Comparison of ENCODE assay signal across 15 cellular contexts in genomic region chr6:125769147-125769783, GRCh38. TPM values are rescaled to one million over a fixed set of nuclear protein-coding genes. Genes with fewer than 3 reads are reported as not detected.
A peak's percentile ranks its signal among the peaks of the same experiment; 100 is the strongest.
DNase-seq lines count a peak whose midpoint lies in the region; ATAC-seq, FAIRE-seq and TF ChIP-seq lines count a peak whose summit lies in the region.
"Had no signal": no experiment of that assay in that cellular context is flagged by ENCODE, and none has a peak within 500 bp of the region (broad histone marks: within the 10 kb centered on the region; RNA-seq: fewer than 3 reads in every experiment).

No MANE protein-coding gene starts in this region.

- H3K27ac Mint-ChIP-seq in activated naive CD8-positive, alpha-beta T cell treated with anti-CD3 and anti-CD28 coated beads for 36 hours, result no peak overlapping the region

- no peak overlapping the region for H3K4me3 Mint-ChIP-seq in activated naive CD8-positive, alpha-beta T cell treated with anti-CD3 and anti-CD28 coated beads for 36 hours
- H3K4me3 Mint-ChIP-seq: CD8-positive, alpha-beta memory T cell; H9 had no signal

- H2AFZ ChIP-seq in OCI-LY7 (ENCODE audit: low read length) (peak overlapping the region; percentile 20; the same call in 1 of the 2 replicates), H1 (ENCODE audit: low read length) (peak overlapping the region; percentile 18)

- no peaks in the 10 kb centered on the region for H3K36me3 ChIP-seq in OCI-LY7 (ENCODE audit: insufficient read depth, low read length)
- no peaks in the 10 kb centered on the region for H3K36me3 ChIP-seq in H1 (ENCODE audit: control insufficient read depth in 2 of 4, insufficient read depth in 4 of 4, low read length in 3 of 4)
- H3K36me3 ChIP-seq in spleen, result no peaks in the 10 kb centered on the region
- H3K36me3 ChIP-seq: SJSA1 had no signal

- peak overlapping the region; percentile 50; the same call in 1 of the 2 replicates for H2BK15ac ChIP-seq in H1 (ENCODE audit: low read length)

- peak overlapping the region; percentile 45; the same call in 1 of the 2 replicates for H2BK5ac ChIP-seq in H1 (ENCODE audit: low read depth, low read length)

- no peak overlapping the region for H4K5ac ChIP-seq in H1 (ENCODE audit: insufficient read length, low read depth, low read length)

- H3K27me3 ChIP-seq in right cardiac atrium (ENCODE audit: control insufficient read depth, insufficient read depth) (no peaks in the 10 kb centered on the region), H1 (replicated peaks in 1 of 4; ENCODE audit: control insufficient read depth in 3 of 4, extremely low read depth in 1 of 4, insufficient read depth in 3 of 4, low read length in 3 of 4) (no peaks in the 10 kb centered on the region), spleen (replicated peaks in 1 of 7) (peaks cover 0 to 20% (median 0%) of the 10 kb centered on the region in 7 donors)

- no peak overlapping the region for H3K14ac ChIP-seq in H1 (ENCODE audit: insufficient read length)

- FAIRE-seq in H1 (lab: Jason Lieb, UNC), result no peak

- H2BK120ac ChIP-seq in H1 (replicated peaks; ENCODE audit: low read depth, low read length), result no peak overlapping the region

- peaks cover 25% of the 10 kb centered on the region for H3K27me3 Mint-ChIP-seq in activated naive CD8-positive, alpha-beta T cell treated with anti-CD3 and anti-CD28 coated beads for 36 hours

- H3K36me3 Mint-ChIP-seq in activated naive CD8-positive, alpha-beta T cell treated with anti-CD3 and anti-CD28 coated beads for 36 hours, result no peaks in the 10 kb centered on the region
- H3K36me3 Mint-ChIP-seq: CD8-positive, alpha-beta memory T cell had no signal

- H4K91ac ChIP-seq in H1 (replicated peaks; ENCODE audit: insufficient read length, low read length), result peak overlapping the region; percentile 12

- H3K9me3 ChIP-seq in right cardiac atrium (ENCODE audit: control insufficient read depth, low read length), result no peaks in the 10 kb centered on the region
- no peaks in the 10 kb centered on the region for H3K9me3 ChIP-seq in OCI-LY7 (ENCODE audit: low read length)
- peaks cover 0 to 9% of the 10 kb centered on the region in 2 experiments; a peak in 1 of 4 replicates for H3K9me3 ChIP-seq in H1 (ENCODE audit: insufficient read depth in 2 of 2, low read depth in 1 of 2, low read length in 1 of 2)
- no peaks in the 10 kb centered on the region for H3K9me3 ChIP-seq in spleen
- H3K9me3 ChIP-seq: SJSA1 had no signal

- no peak for TF ChIP-seq EP300 in H1 (IDR thresholded peaks at IDR 0.05; ENCODE audit: borderline replicate concordance in 1 of 2, low read depth in 2 of 2, low read length in 2 of 2)

- H2BK12ac ChIP-seq in H1 (ENCODE audit: low read depth, low read length), result peak overlapping the region; percentile 56; the same call in 1 of the 2 replicates

- H2BK20ac ChIP-seq in H1 (ENCODE audit: low read length), result peak overlapping the region; percentile 64; the same call in 1 of the 2 replicates

- 70% methylated on average over 6 of the region's 6 CpGs for WGBS in right cardiac atrium
- WGBS in H1 (ENCODE audit: extremely low coverage in 1 of 2, insufficient coverage in 1 of 2, insufficient read length in 1 of 2, insufficient replicate concordance in 2 of 2, low coverage in 1 of 2, low lambda C conversion rate in 2 of 2, missing lambda C conversion rate in 1 of 2), 2 experiments, result 79% methylated on average over 6 of the region's 6 CpGs; no CpG with 5 or more reads in 1 of the 2 experiments
- 58 to 75% (median 66%) methylated on average over 6 of the region's 6 CpGs for WGBS in spleen, 5 donors

- no peaks in the 10 kb centered on the region for H3K79me2 ChIP-seq in OCI-LY7 (ENCODE audit: insufficient read depth, low read depth, low read length)
- no peaks in the 10 kb centered on the region for H3K79me2 ChIP-seq in H1 (ENCODE audit: control insufficient read depth in 1 of 2, insufficient read depth in 2 of 2, low read length in 2 of 2)

- no peaks in the 10 kb centered on the region for H4K20me1 ChIP-seq in OCI-LY7 (ENCODE audit: insufficient read depth, low read length)
- no peaks in the 10 kb centered on the region for H4K20me1 ChIP-seq in H1 (replicated peaks in 1 of 2; ENCODE audit: control insufficient read depth in 1 of 2, insufficient read depth in 2 of 2, low read length in 2 of 2)

- peaks cover 7% of the 10 kb centered on the region for H3K4me1 Mint-ChIP-seq in activated naive CD8-positive, alpha-beta T cell treated with anti-CD3 and anti-CD28 coated beads for 36 hours
- H3K4me1 Mint-ChIP-seq: CD8-positive, alpha-beta memory T cell; H9 had no signal

- H3K4ac ChIP-seq in H1 (replicated peaks; ENCODE audit: insufficient read length, low read depth, low read length), result peak overlapping the region; percentile 13

- H3K9me3 Mint-ChIP-seq in activated naive CD8-positive, alpha-beta T cell treated with anti-CD3 and anti-CD28 coated beads for 36 hours, result no peaks in the 10 kb centered on the region
- H3K9me3 Mint-ChIP-seq: CD8-positive, alpha-beta memory T cell had no signal

- no peak overlapping the region for H3K18ac ChIP-seq in H1 (ENCODE audit: extremely low read depth, low read length)

- TF ChIP-seq RAD21 in H1 (IDR thresholded peaks at IDR 0.05 in 1 of 2, conservative IDR thresholded peaks at IDR 0.05 in 1 of 2; ENCODE audit: low read depth in 2 of 2, low read length in 2 of 2), result no peak

- H3K9me2 ChIP-seq in OCI-LY7 (ENCODE audit: insufficient read depth, low read length), result no peaks in the 10 kb centered on the region

- POLR2A ChIA-PET in OCI-LY7 (lab: Charles Lee), result interaction anchor here (0.6 kb wide), 1 partner anchor 211 kb away, joined by 4 read pairs; no protein-coding TSS in a partner anchor
- POLR2A ChIA-PET in H1 (lab: Charles Lee; ENCODE audit: partially characterized antibody), result interaction anchor here (1.0 kb wide), 1 partner anchor 75 kb away, joined by 3 read pairs; no protein-coding TSS in a partner anchor

- no peak overlapping the region for H3K27ac ChIP-seq in right cardiac atrium (ENCODE audit: low read length)
- H3K27ac ChIP-seq in OCI-LY7 (ENCODE audit: low read depth, low read length, poor library complexity, severe bottlenecking), result no peak overlapping the region
- no peak overlapping the region for H3K27ac ChIP-seq in H1 (ENCODE audit: low read depth, low read length)
- H3K27ac ChIP-seq in spleen, result no peak overlapping the region
- H3K27ac ChIP-seq: 22Rv1, SJSA1 had no signal

- CTCF ChIA-PET in OCI-LY7 (lab: Charles Lee; ENCODE audit: unreplicated experiment), result no interaction called here
- CTCF ChIA-PET in H1 (lab: Charles Lee; ENCODE audit: partially characterized antibody), result interaction anchor here (0.6 to 7.0 kb wide), 14 partner anchors 9 to 576 kb away, joined by 3 to 120 read pairs (median 4); no protein-coding TSS in a partner anchor

- no peak for DNase-seq in Right ventricle myocardium superior
- no peak for DNase-seq in right cardiac atrium
- no peak for DNase-seq in OCI-LY7 (ENCODE audit: low spot score)
- DNase-seq in H1 (ENCODE audit: low read depth in 1 of 2, low spot score in 2 of 2), result no peak
- no peak for DNase-seq in spleen
- no peak for DNase-seq in activated naive CD8-positive, alpha-beta T cell treated with anti-CD3 and anti-CD28 coated beads for 36 hours
- DNase-seq: H9, NCI-H1092, NCI-H1436 treated with DMSO at 0.1 percent for 48 hours, NCI-H510A had no signal

- no peaks in the 10 kb centered on the region for H3K23me2 ChIP-seq in H1 (ENCODE audit: low read depth, low read length)

- no peak overlapping the region for H4K8ac ChIP-seq in H1 (ENCODE audit: extremely low read depth, insufficient read depth, low read length)

- H2AK5ac ChIP-seq in H1 (ENCODE audit: low read depth, low read length), result no peak overlapping the region

- intact Hi-C loops in Right ventricle myocardium superior (cut with DNase I) (loop anchor here (2.0 kb wide), 1 partner anchor 458 kb away; no protein-coding TSS in a partner anchor), right cardiac atrium (cut with DNase I) (loop anchor here (2.0 to 10.0 kb wide), 3 partner anchors 457 to 624 kb away; no protein-coding TSS in a partner anchor), OCI-LY7 (cut with micrococcal nuclease; ENCODE audit: unreplicated experiment) (loop anchor here (1.0 to 5.0 kb wide), 3 partner anchors 257 to 576 kb away; no protein-coding TSS in a partner anchor), spleen (cut with DNase I; ENCODE audit: low total_unique reads) (loop anchor here (5.0 to 10.0 kb wide), 2 partner anchors 452 to 614 kb away; partner anchors contain the start of gene TPD52L1)

- TF ChIP-seq CTCF in OCI-LY7 (conservative IDR thresholded peaks at IDR 0.05; ENCODE audit: low read length) (no peak), H1 (IDR thresholded peaks at IDR 0.05; ENCODE audit: control extremely low read depth in 1 of 3, insufficient read depth in 1 of 3, low read depth in 1 of 3, low read length in 3 of 3) (no peak), spleen (IDR thresholded peaks at IDR 0.05 in 8 of 11, conservative IDR thresholded peaks at IDR 0.05 in 3 of 11) (no peak)

- peak; percentile 29 for ATAC-seq in Right ventricle myocardium superior (ENCODE audit: poor library complexity)
- no peak for ATAC-seq in right cardiac atrium
- no peak for ATAC-seq in GM18858 (IDR thresholded peaks at IDR 0.05; ENCODE audit: unreplicated experiment)
- ATAC-seq in HG03159 (IDR thresholded peaks at IDR 0.05; ENCODE audit: unreplicated experiment), result no peak

- H3K4me2 ChIP-seq in OCI-LY7 (ENCODE audit: low read length) (no peak overlapping the region), H1 (ENCODE audit: insufficient read depth in 1 of 2, low read depth in 2 of 2, low read length in 2 of 2) (no peak overlapping the region)

- BruUV-seq in OCI-LY7 (replicated peaks; lab: Mats Ljungman, UMichigan), result no TSS peak

- H3K4me3 ChIP-seq in right cardiac atrium (ENCODE audit: low read length), result no peak overlapping the region
- H3K4me3 ChIP-seq in OCI-LY7 (ENCODE audit: low read depth, low read length, poor library complexity, severe bottlenecking), result no peak overlapping the region
- no peak overlapping the region for H3K4me3 ChIP-seq in H1 (ENCODE audit: extremely low read depth in 1 of 4, insufficient read depth in 2 of 4, low read depth in 3 of 4, low read length in 4 of 4)
- H3K4me3 ChIP-seq in spleen, result no peak overlapping the region
- H3K4me3 ChIP-seq: SJSA1 had no signal

- H3K4me1 ChIP-seq in right cardiac atrium (ENCODE audit: control insufficient read depth, insufficient read depth, low read length) (no peaks in the 10 kb centered on the region), OCI-LY7 (ENCODE audit: insufficient read depth, low read length, poor library complexity, severe bottlenecking) (no peaks in the 10 kb centered on the region), H1 (replicated peaks in 1 of 4; ENCODE audit: control insufficient read depth in 3 of 4, insufficient read depth in 4 of 4, low read length in 3 of 4) (no peaks in the 10 kb centered on the region), spleen (peaks cover 0 to 5% (median 0%) of the 10 kb centered on the region in 6 donors)
- H3K4me1 ChIP-seq: SJSA1 had no signal

- no peak overlapping the region for H3K9ac ChIP-seq in H1 (replicated peaks in 1 of 4; ENCODE audit: extremely low read depth in 1 of 4, low read depth in 3 of 4, low read length in 3 of 4)

- H3K56ac ChIP-seq in H1 (replicated peaks; ENCODE audit: insufficient read length, low read depth, low read length), result no peak overlapping the region

- H3K23ac ChIP-seq in H1 (ENCODE audit: insufficient read length), result no peak overlapping the region

- TF ChIP-seq POLR2A in H1 (IDR thresholded peaks at IDR 0.05; ENCODE audit: control extremely low read depth in 1 of 2, low read depth in 2 of 2, low read length in 2 of 2) (no peak), spleen (IDR thresholded peaks at IDR 0.05) (no peak)

- H3K79me1 ChIP-seq in H1 (ENCODE audit: low read depth, low read length), result no peaks in the 10 kb centered on the region

RNA-seq across cellular contexts. Expression of gene HEY2, which starts 19.8 kb away (rescaled TPM):
- total RNA-seq in Right ventricle myocardium superior (60.6 TPM), right cardiac atrium (1 to 10 TPM; 2.6 to 6.0 (median 3.7) TPM), OCI-LY7 (2022) (1.3 and 2.0 TPM in 2 replicates), spleen (1 to 10 TPM in 6 of 7 donors, under 1 TPM in 1; 0.72 to 3.7 (median 2.5) TPM)
- polyA plus RNA-seq in right cardiac atrium (3.1 TPM), H1 (2011; rRNA removed) (9.1 and 12.6 TPM in 2 replicates), spleen (1 to 10 TPM in 2 of 3 donors, under 1 TPM in 1; 0.59 to 1.4 (median 1.3) TPM)
- total RNA-seq in OCI-LY7 (2014; rRNA removed; shearing (Covaris generic)), result 0.23 and 0.32 TPM in 2 replicates
- total RNA-seq in H1 (2021; fragmentation: NEBNext Ultra II Directional; extraction: Animal tissue kit (Norgen Biotek cat#: 25700)), result 16.2 and 17.7 TPM in 2 replicates
- 7.7 TPM for polyA plus RNA-seq in H1 (2011; cell fraction: cytosol; rRNA removed)
- polyA plus RNA-seq in H1 (2011; cell fraction: nucleus; rRNA removed), result 8.0 TPM
- polyA plus RNA-seq in H1 (2012, experiment 1 of 2), result 6.4 to 8.2 TPM (median 7.2 TPM) in 4 replicates
- 6.0 TPM for polyA plus RNA-seq in H1 (2012, experiment 2 of 2)
- polyA plus RNA-seq in H1 (2013, experiment 1 of 2), result 10.8 TPM
- 11.3 TPM for polyA plus RNA-seq in H1 (2013, experiment 2 of 2)
- 4.2 TPM in 2 replicates for polyA minus RNA-seq in H1 (2011; rRNA and poly(A)+ RNA removed)
- 7.3 TPM for polyA minus RNA-seq in H1 (2011; cell fraction: cytosol; rRNA and poly(A)+ RNA removed)
- 6.2 TPM for polyA minus RNA-seq in H1 (2011; cell fraction: nucleus; rRNA and poly(A)+ RNA removed)
- not detected for total RNA-seq in activated naive CD8-positive, alpha-beta T cell treated with anti-CD3 and anti-CD28 coated beads for 36 hours

RNA-seq across cellular contexts. Expression of gene NCOA7, which starts 21.5 kb away (rescaled TPM):
- total RNA-seq in Right ventricle myocardium superior (12.7 TPM), right cardiac atrium (10 to 100 TPM; 12.6 to 18.6 (median 17.0) TPM), OCI-LY7 (2022) (49.0 and 52.2 TPM in 2 replicates), spleen (10 to 100 TPM; 27.9 to 84.3 (median 50.7) TPM)
- polyA plus RNA-seq in right cardiac atrium (5.9 TPM), H1 (2011; rRNA removed) (2.0 and 2.6 TPM in 2 replicates), spleen (10 to 100 TPM; 11.8 to 18.2 (median 12.9) TPM)
- total RNA-seq in OCI-LY7 (2014; rRNA removed; shearing (Covaris generic)), result 14.8 and 18.1 TPM in 2 replicates
- 10.3 and 10.7 TPM in 2 replicates for total RNA-seq in H1 (2021; fragmentation: NEBNext Ultra II Directional; extraction: Animal tissue kit (Norgen Biotek cat#: 25700))
- 4.1 TPM for polyA plus RNA-seq in H1 (2011; cell fraction: cytosol; rRNA removed)
- polyA plus RNA-seq in H1 (2011; cell fraction: nucleus; rRNA removed), result 6.6 TPM
- polyA plus RNA-seq in H1 (2012, experiment 1 of 2), result 5.3 to 12.3 TPM (median 5.7 TPM) in 4 replicates
- polyA plus RNA-seq in H1 (2012, experiment 2 of 2), result 0.34 TPM
- 7.8 TPM for polyA plus RNA-seq in H1 (2013, experiment 1 of 2)
- 6.5 TPM for polyA plus RNA-seq in H1 (2013, experiment 2 of 2)
- polyA minus RNA-seq in H1 (2011; rRNA and poly(A)+ RNA removed), result 19.8 and 24.2 TPM in 2 replicates
- 7.0 TPM for polyA minus RNA-seq in H1 (2011; cell fraction: cytosol; rRNA and poly(A)+ RNA removed)
- 12.3 TPM for polyA minus RNA-seq in H1 (2011; cell fraction: nucleus; rRNA and poly(A)+ RNA removed)
- 10 to 100 TPM; 73.7 to 76.4 TPM for total RNA-seq in activated naive CD8-positive, alpha-beta T cell treated with anti-CD3 and anti-CD28 coated beads for 36 hours
